In the genomic region with DNA sequence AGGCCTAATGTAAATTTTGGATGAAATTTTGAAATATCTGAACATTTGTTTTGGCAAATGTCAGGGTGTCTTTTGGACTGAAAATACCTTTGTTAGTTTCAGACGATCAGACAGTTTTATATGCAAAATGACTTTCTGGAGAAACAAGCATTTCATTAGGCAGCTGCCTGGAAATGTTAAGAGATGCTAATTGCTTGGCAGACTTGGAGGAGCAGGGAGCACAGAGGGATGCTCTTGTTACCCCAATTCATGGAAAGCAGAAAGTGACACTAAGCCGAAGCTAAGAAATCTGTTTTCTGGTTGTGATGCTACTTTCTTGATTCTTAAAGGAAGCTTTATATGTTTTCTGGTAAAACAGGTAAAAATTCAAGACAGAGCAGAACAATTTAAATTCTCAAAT, we compare ENCODE assay signal across 26 cellular contexts.
"Had no signal": no experiment of that assay in that cellular context is flagged by ENCODE, and none has a peak within 500 bp of the region (broad histone marks: within the 10 kb centered on the region; RNA-seq: fewer than 3 reads in every experiment).

No MANE protein-coding gene starts in this region.

- H3K27me3 ChIP-seq: brain microvascular endothelial cell had no signal

- ATAC-seq: activated CD8-positive, alpha-beta T cell treated with anti-CD3 and anti-CD28 coated beads for 36 hours; activated T-cell treated with anti-CD3 and anti-CD28 coated beads, Interleukin-2, amount 50 U/mL, for 4 hours had no signal

- H3K36me3 ChIP-seq: brain microvascular endothelial cell, WERI-Rb-1 had no signal

- DNase-seq: activated CD4-positive, alpha-beta T cell treated with anti-CD3 and anti-CD28 coated beads, Interleukin-2, amount 10 ng/mL, durations not matched to agents 24 days and 14 days; activated CD4-positive, alpha-beta T cell treated with anti-CD3 and anti-CD28 coated beads, Interleukin-2, amount 50 U/mL, for 4 hours; activated CD8-positive, alpha-beta T cell treated with anti-CD3 and anti-CD28 coated beads for 36 hours; activated naive CD4-positive, alpha-beta T cell; activated naive CD4-positive, alpha-beta T cell treated with anti-CD3 and anti-CD28 coated beads, Interleukin-2, amount 50 U/mL, for 16 hours; activated naive CD8-positive, alpha-beta T cell treated with anti-CD3 and anti-CD28 coated beads for 36 hours; activated T-cell treated with anti-CD3 and anti-CD28 coated beads, Interleukin-2, amount 50 U/mL, for 4 hours; amniotic stem cell; aorta; brain microvascular endothelial cell; central memory CD4-positive, alpha-beta T cell; MM.1S; MV-4-11; NCI-H1092; NCI-H1436 treated with DMSO at 0.1 percent for 48 hours; NCI-H1694 treated with DMSO at 0.1 percent for 48 hours; NCI-H2029; NCI-H2171; NCI-H510A; NCI-H526; NCI-H748 treated with DMSO at 0.1 percent for 48 hours; NK-92 treated with Interleukin-12 subunit alpha and Interleukin-12 subunit beta, amount 100 ng/mL, for 24 hours; OCI-M1; Right ventricle myocardium superior; T1000; WERI-Rb-1 had no signal

- H3K27ac ChIP-seq: brain microvascular endothelial cell, WERI-Rb-1 had no signal
